19 cellular contexts compared by ENCODE assay signal in the genomic region with DNA sequence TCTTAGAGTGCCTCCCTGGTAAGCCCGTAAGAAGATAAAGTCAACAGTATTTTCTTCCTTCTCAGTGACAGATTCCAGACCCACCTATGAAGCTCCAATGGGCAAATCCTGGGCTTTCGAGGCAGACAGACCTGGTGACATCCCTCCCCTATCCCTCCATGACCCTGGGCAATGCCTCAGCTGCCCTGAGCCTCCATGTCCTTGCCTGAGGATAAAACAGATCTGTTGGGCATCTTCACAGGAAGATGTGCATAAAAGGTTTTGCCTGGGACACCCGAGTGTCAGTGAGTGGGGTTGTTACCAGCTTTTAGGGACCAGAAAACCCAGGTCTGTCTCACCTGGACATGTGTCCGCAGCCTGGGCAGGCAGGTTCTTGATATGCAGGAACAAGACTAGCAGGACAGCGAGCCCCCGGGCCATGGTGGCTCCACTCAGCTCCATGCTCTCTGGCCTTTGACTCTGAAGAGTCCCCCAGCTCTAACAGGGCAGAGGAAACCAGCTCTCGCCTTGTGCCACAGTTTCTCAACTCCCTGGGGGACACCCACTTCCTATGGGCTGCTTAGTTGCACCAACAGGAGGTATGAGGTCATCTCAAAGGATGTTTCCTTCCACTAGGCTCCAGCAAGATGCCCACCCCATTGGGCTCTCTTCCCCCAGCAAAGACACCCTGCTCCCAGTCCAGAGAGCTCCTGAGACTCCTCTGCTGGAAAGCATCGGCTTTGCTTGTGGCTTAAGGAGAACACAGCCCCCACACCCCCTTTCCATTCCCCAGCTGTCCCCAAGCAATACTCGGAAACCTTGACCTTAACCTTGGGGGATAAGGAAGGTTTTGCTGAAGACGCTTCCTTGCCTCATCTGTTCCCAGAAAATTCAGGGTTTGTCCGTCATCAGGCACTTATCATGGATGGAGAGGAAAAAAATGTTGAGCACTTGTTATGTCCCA. TPM values are rescaled to one million over a fixed set of nuclear protein-coding genes. Genes with fewer than 3 reads are reported as not detected.
DNase-seq lines count a peak whose midpoint lies in the region; ATAC-seq, FAIRE-seq and TF ChIP-seq lines count a peak whose summit lies in the region.
"Had no signal": no experiment of that assay in that cellular context is flagged by ENCODE, and none has a peak within 500 bp of the region (broad histone marks: within the 10 kb centered on the region; RNA-seq: fewer than 3 reads in every experiment).

A gene (minus strand): TSS at position 482 of the 943 bp plus-strand sequence. CDS start 41 bp downstream, at position 441.

- H3K14ac ChIP-seq in H1 (ENCODE audit: insufficient read length): no peak within 1 kb of the TSS

- no peak for FAIRE-seq in H1 (lab: Jason Lieb, UNC)
- FAIRE-seq: urothelium cell line had no signal

- no peak within 1 kb of the TSS for H2AFZ ChIP-seq in H1 (ENCODE audit: low read length)

- H3K27ac ChIP-seq in H1 (ENCODE audit: low read depth, low read length) (no peak within 1 kb of the TSS), neutrophil (peak within 1 kb of the TSS; percentile 95)
- H3K27ac ChIP-seq: foreskin keratinocyte, SJCRH30 had no signal

- H3K23me2 ChIP-seq in H1 (ENCODE audit: low read depth, low read length): no peaks in the 10 kb centered on the region

- H3K4ac ChIP-seq in H1 (replicated peaks; ENCODE audit: insufficient read length, low read depth, low read length): no peak within 1 kb of the TSS

- H3K79me2 ChIP-seq in H1 (ENCODE audit: control insufficient read depth in 1 of 2, insufficient read depth in 2 of 2, low read length in 2 of 2): no peaks in the 10 kb centered on the region

- no peak within 1 kb of the TSS for H2BK20ac ChIP-seq in H1 (ENCODE audit: low read length)

- H3K4me3 Mint-ChIP-seq in activated CD8-positive, alpha-beta T cell treated with anti-CD3 and anti-CD28 coated beads for 36 hours: no peak within 1 kb of the TSS
- H3K4me3 Mint-ChIP-seq: activated naive CD4-positive, alpha-beta T cell treated with anti-CD3 and anti-CD28 coated beads, Interleukin-2, amount 10 ng/mL, durations not matched to agents 7 days and 5 days; natural killer cell treated with Interleukin-12 subunit alpha and Interleukin-12 subunit beta and Interleukin-15 and Interleukin-18, amount 100 ng/mL, for 72 hours had no signal

- TF ChIP-seq EP300 in H1 (IDR thresholded peaks at IDR 0.05; ENCODE audit: borderline replicate concordance in 1 of 2, low read depth in 2 of 2, low read length in 2 of 2): no peak

- H3K27ac Mint-ChIP-seq in activated CD8-positive, alpha-beta T cell treated with anti-CD3 and anti-CD28 coated beads for 36 hours: no peak within 1 kb of the TSS
- H3K27ac Mint-ChIP-seq: activated naive CD4-positive, alpha-beta T cell treated with anti-CD3 and anti-CD28 coated beads, Interleukin-2, amount 10 ng/mL, durations not matched to agents 7 days and 5 days; natural killer cell treated with Interleukin-12 subunit alpha and Interleukin-12 subunit beta and Interleukin-15 and Interleukin-18, amount 100 ng/mL, for 72 hours had no signal

- no peak for TF ChIP-seq RAD21 in H1 (IDR thresholded peaks at IDR 0.05 in 1 of 2, conservative IDR thresholded peaks at IDR 0.05 in 1 of 2; ENCODE audit: low read depth in 2 of 2, low read length in 2 of 2)

- H3K27me3 Mint-ChIP-seq in activated CD8-positive, alpha-beta T cell treated with anti-CD3 and anti-CD28 coated beads for 36 hours: peaks cover 2% of the 10 kb centered on the region
- H3K27me3 Mint-ChIP-seq: activated naive CD4-positive, alpha-beta T cell treated with anti-CD3 and anti-CD28 coated beads, Interleukin-2, amount 10 ng/mL, durations not matched to agents 7 days and 5 days had no signal

- no peak within 1 kb of the TSS for H2AK5ac ChIP-seq in H1 (ENCODE audit: low read depth, low read length)

- peaks cover 5% of the 10 kb centered on the region for H3K4me1 ChIP-seq in BE2C
- no peaks in the 10 kb centered on the region; a peak in 1 of 7 replicates for H3K4me1 ChIP-seq in H1 (replicated peaks in 1 of 4; ENCODE audit: control insufficient read depth in 3 of 4, insufficient read depth in 4 of 4, low read length in 3 of 4)
- H3K4me1 ChIP-seq in neutrophil (ENCODE audit: control insufficient read depth in 1 of 2, insufficient read depth in 1 of 2, low read depth in 1 of 2, low read length in 1 of 2): peaks cover 88 to 95% of the 10 kb centered on the region in 2 experiments
- H3K4me1 ChIP-seq: foreskin keratinocyte, SJCRH30 had no signal

- intact Hi-C loops in activated CD8-positive, alpha-beta T cell treated with anti-CD3 and anti-CD28 coated beads for 36 hours (cut with micrococcal nuclease): no loop called here

- no peak within 1 kb of the TSS for H3K9ac ChIP-seq in H1 (replicated peaks in 1 of 4; ENCODE audit: extremely low read depth in 1 of 4, low read depth in 3 of 4, low read length in 3 of 4)

- H2BK15ac ChIP-seq in H1 (ENCODE audit: low read length): no peak within 1 kb of the TSS

- no peak within 1 kb of the TSS for H3K4me2 ChIP-seq in H1 (ENCODE audit: insufficient read depth in 1 of 2, low read depth in 2 of 2, low read length in 2 of 2)

- H3K36me3 Mint-ChIP-seq in activated CD8-positive, alpha-beta T cell treated with anti-CD3 and anti-CD28 coated beads for 36 hours (ENCODE audit: low read depth): no peaks in the 10 kb centered on the region
- H3K36me3 Mint-ChIP-seq: activated naive CD4-positive, alpha-beta T cell treated with anti-CD3 and anti-CD28 coated beads, Interleukin-2, amount 10 ng/mL, durations not matched to agents 7 days and 5 days; natural killer cell treated with Interleukin-12 subunit alpha and Interleukin-12 subunit beta and Interleukin-15 and Interleukin-18, amount 100 ng/mL, for 72 hours had no signal

- H3K27me3 ChIP-seq in BE2C: no peaks in the 10 kb centered on the region
- H3K27me3 ChIP-seq in H1 (replicated peaks in 1 of 4; ENCODE audit: control insufficient read depth in 3 of 4, extremely low read depth in 1 of 4, insufficient read depth in 3 of 4, low read length in 3 of 4): no peaks in the 10 kb centered on the region
- H3K27me3 ChIP-seq in neutrophil: no peaks in the 10 kb centered on the region
- H3K27me3 ChIP-seq: foreskin keratinocyte had no signal

- no peak within 1 kb of the TSS for H2BK12ac ChIP-seq in H1 (ENCODE audit: low read depth, low read length)

- peaks cover 4% of the 10 kb centered on the region for H3K9me3 Mint-ChIP-seq in activated CD8-positive, alpha-beta T cell treated with anti-CD3 and anti-CD28 coated beads for 36 hours

- H2BK120ac ChIP-seq in H1 (replicated peaks; ENCODE audit: low read depth, low read length): no peak within 1 kb of the TSS

- H4K20me1 ChIP-seq in H1 (replicated peaks in 1 of 2; ENCODE audit: control insufficient read depth in 1 of 2, insufficient read depth in 2 of 2, low read length in 2 of 2): no peaks in the 10 kb centered on the region

- DNase-seq in BE2C (peak; percentile 44), NB4 (ENCODE audit: low read depth) (peak; percentile 97), H1 (ENCODE audit: low read depth in 1 of 2, low spot score in 2 of 2) (no peak), superior temporal gyrus (ENCODE audit: extremely low spot score) (no peak), hippocampal formation (lab: John Stamatoyannopoulos, UW) (no peak)
- no peak for DNase-seq in activated CD8-positive, alpha-beta T cell treated with anti-CD3 and anti-CD28 coated beads for 36 hours
- DNase-seq: activated naive CD4-positive, alpha-beta T cell treated with anti-CD3 and anti-CD28 coated beads, Interleukin-2, amount 10 ng/mL, durations not matched to agents 7 days and 5 days; foreskin keratinocyte; NCI-H187; stimulated activated CD4-positive, alpha-beta T cell treated with anti-CD3 and anti-CD28 coated beads, Interleukin-15, amount 100 ng/mL, for 24 hours; stimulated activated naive CD4-positive, alpha-beta T cell; T-helper 9 cell had no signal

- ATAC-seq in activated CD8-positive, alpha-beta T cell treated with anti-CD3 and anti-CD28 coated beads for 36 hours: no peak
- no peak for ATAC-seq in GM18520 (IDR thresholded peaks at IDR 0.05; ENCODE audit: unreplicated experiment)
- ATAC-seq: foreskin keratinocyte had no signal

- TF ChIP-seq POLR2A in NB4 (IDR thresholded peaks at IDR 0.05; ENCODE audit: extremely low read depth, insufficient read length) (peak; percentile 70), H1 (IDR thresholded peaks at IDR 0.05; ENCODE audit: control extremely low read depth in 1 of 2, low read depth in 2 of 2, low read length in 2 of 2) (no peak)

- H4K8ac ChIP-seq in H1 (ENCODE audit: extremely low read depth, insufficient read depth, low read length): 0 out of 2 replicates have a peak within 1 kb of the TSS, but pooled peaks have one; percentile 4

- H3K56ac ChIP-seq in H1 (replicated peaks; ENCODE audit: insufficient read length, low read depth, low read length): no peak within 1 kb of the TSS

- no peak within 1 kb of the TSS for H3K23ac ChIP-seq in H1 (ENCODE audit: insufficient read length)

- no peak within 1 kb of the TSS for H2BK5ac ChIP-seq in H1 (ENCODE audit: low read depth, low read length)

- H4K91ac ChIP-seq in H1 (replicated peaks; ENCODE audit: insufficient read length, low read length): no peak within 1 kb of the TSS

- no peak for TF ChIP-seq CTCF in BE2C (IDR thresholded peaks at IDR 0.05; ENCODE audit: low read depth, low read length)
- no peak for TF ChIP-seq CTCF in NB4 (IDR thresholded peaks at IDR 0.05; ENCODE audit: low read depth, low read length)
- TF ChIP-seq CTCF in H1 (IDR thresholded peaks at IDR 0.05; ENCODE audit: control extremely low read depth in 1 of 3, insufficient read depth in 1 of 3, low read depth in 1 of 3, low read length in 3 of 3): no peak
- no peak for TF ChIP-seq CTCF in neutrophil (IDR thresholded peaks at IDR 0.05)
- TF ChIP-seq CTCF in activated CD8-positive, alpha-beta T cell treated with anti-CD3 and anti-CD28 coated beads for 36 hours (IDR thresholded peaks at IDR 0.05): no peak

- no peaks in the 10 kb centered on the region for H3K4me1 Mint-ChIP-seq in activated CD8-positive, alpha-beta T cell treated with anti-CD3 and anti-CD28 coated beads for 36 hours (ENCODE audit: low read depth)
- H3K4me1 Mint-ChIP-seq: activated naive CD4-positive, alpha-beta T cell treated with anti-CD3 and anti-CD28 coated beads, Interleukin-2, amount 10 ng/mL, durations not matched to agents 7 days and 5 days had no signal

- H3K4me3 ChIP-seq in BE2C (ENCODE audit: low read depth, low read length) (no peak within 1 kb of the TSS), NB4 (ENCODE audit: low read depth, low read length) (peak within 1 kb of the TSS; percentile 67), H1 (ENCODE audit: extremely low read depth in 1 of 4, insufficient read depth in 2 of 4, low read depth in 3 of 4, low read length in 4 of 4) (no peak within 1 kb of the TSS), neutrophil (ENCODE audit: low read depth in 1 of 2, low read length in 1 of 2) (peak within 1 kb of the TSS; percentile 79 to 95)
- H3K4me3 ChIP-seq: SJCRH30 had no signal

- H3K36me3 ChIP-seq in BE2C (no peaks in the 10 kb centered on the region), H1 (ENCODE audit: control insufficient read depth in 2 of 4, insufficient read depth in 4 of 4, low read length in 3 of 4) (no peaks in the 10 kb centered on the region), neutrophil (peaks cover 32% of the 10 kb centered on the region)
- H3K36me3 ChIP-seq: SJCRH30 had no signal

- POLR2A ChIA-PET in H1 (lab: Charles Lee; ENCODE audit: partially characterized antibody): no interaction called here
- POLR2A ChIA-PET in activated CD8-positive, alpha-beta T cell treated with anti-CD3 and anti-CD28 coated beads for 36 hours (lab: Charles Lee): no interaction called here

- H3K9me3 ChIP-seq in BE2C (no peaks in the 10 kb centered on the region), H1 (ENCODE audit: insufficient read depth in 2 of 2, low read depth in 1 of 2, low read length in 1 of 2) (no peaks in the 10 kb centered on the region; a peak in 1 of 4 replicates), neutrophil (no peaks in the 10 kb centered on the region)
- H3K9me3 ChIP-seq: SJCRH30 had no signal

- no peak within 1 kb of the TSS for H4K5ac ChIP-seq in H1 (ENCODE audit: insufficient read length, low read depth, low read length)

- no peak within 1 kb of the TSS for H3K18ac ChIP-seq in H1 (ENCODE audit: extremely low read depth, low read length)

- WGBS in H1 (ENCODE audit: extremely low coverage in 1 of 2, insufficient coverage in 1 of 2, insufficient read length in 1 of 2, insufficient replicate concordance in 2 of 2, low coverage in 1 of 2, low lambda C conversion rate in 2 of 2, missing lambda C conversion rate in 1 of 2), 2 experiments: 87% methylated on average over 11 of the region's 11 CpGs; no CpG with 5 or more reads in 1 of the 2 experiments

- CTCF ChIA-PET in H1 (lab: Charles Lee; ENCODE audit: partially characterized antibody): interaction anchor here (1.8 kb wide), 1 partner anchor 140 kb away, joined by 4 read pairs; no protein-coding TSS in a partner anchor
- CTCF ChIA-PET in activated CD8-positive, alpha-beta T cell treated with anti-CD3 and anti-CD28 coated beads for 36 hours (lab: Charles Lee): no interaction called here

- H3K79me1 ChIP-seq in H1 (ENCODE audit: low read depth, low read length): no peaks in the 10 kb centered on the region

RNA-seq across cellular contexts. Expression of the gene that starts here (rescaled TPM):
- 0.11 TPM for polyA plus RNA-seq in BE2C (2012; ENCODE audit: insufficient read depth, insufficient read length, low read depth)
- total RNA-seq in H1 (2021; fragmentation: NEBNext Ultra II Directional; extraction: Animal tissue kit (Norgen Biotek cat#: 25700)): not detected in 2 replicates
- polyA plus RNA-seq in H1 (2011; rRNA removed): not detected in 2 replicates
- not detected for polyA plus RNA-seq in H1 (2011; cell fraction: cytosol; rRNA removed)
- polyA plus RNA-seq in H1 (2011; cell fraction: nucleus; rRNA removed): not detected
- polyA plus RNA-seq in H1 (2012, experiment 1 of 2): not detected in 4 replicates
- polyA plus RNA-seq in H1 (2012, experiment 2 of 2): not detected
- not detected for polyA plus RNA-seq in H1 (2013, experiment 1 of 2)
- polyA plus RNA-seq in H1 (2013, experiment 2 of 2): not detected
- polyA minus RNA-seq in H1 (2011; rRNA and poly(A)+ RNA removed): not detected in 2 replicates
- not detected for polyA minus RNA-seq in H1 (2011; cell fraction: cytosol; rRNA and poly(A)+ RNA removed)
- polyA minus RNA-seq in H1 (2011; cell fraction: nucleus; rRNA and poly(A)+ RNA removed): not detected
- total RNA-seq in activated CD8-positive, alpha-beta T cell treated with anti-CD3 and anti-CD28 coated beads for 36 hours: not detected
- total RNA-seq: foreskin keratinocyte; natural killer cell treated with Interleukin-12 subunit alpha and Interleukin-12 subunit beta and Interleukin-15 and Interleukin-18, amount 100 ng/mL, for 72 hours; NCI-H460; pulmonary artery endothelial cell; SJCRH30 had no signal
- polyA plus RNA-seq: foreskin keratinocyte had no signal

Comparison
In these comparisons a context has a peak if more than half of its experiments do, and no peak if none do; other contexts are left out.
1. DNase-seq: peak in BE2C (single experiment) and NB4 (single experiment); none in H1 (0 of 2), superior temporal gyrus (single experiment), activated CD8-positive, alpha-beta T cell treated with anti-CD3 and anti-CD28 coated beads for 36 hours (single experiment) and hippocampal formation (0 of 2).
2. H3K4me3 ChIP-seq: peak in NB4 (single experiment) and neutrophil (2 of 2); none in BE2C (single experiment) and H1 (0 of 4).